In the genomic region with DNA sequence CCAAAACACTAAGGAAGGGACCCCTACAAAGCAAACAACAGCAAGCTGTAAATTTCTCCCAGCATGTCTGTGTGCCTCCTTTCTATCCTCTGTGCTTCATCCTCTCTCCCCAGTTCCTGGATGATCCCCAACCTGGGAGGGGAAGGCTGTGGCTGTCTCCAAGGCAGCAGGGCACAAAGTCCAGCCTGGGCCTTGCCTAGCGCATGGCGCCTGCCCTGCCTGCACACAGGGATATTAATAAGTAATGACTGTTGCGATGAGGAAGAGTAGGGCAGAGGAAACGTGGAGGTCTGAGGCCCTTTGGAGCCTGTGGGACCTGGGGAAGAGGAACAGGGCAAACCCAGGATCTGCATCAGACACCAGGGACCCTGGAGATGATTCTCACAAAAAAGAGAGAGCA, we compare ENCODE assay signal across 20 cellular contexts. TPM values are rescaled to one million over a fixed set of nuclear protein-coding genes. Genes with fewer than 3 reads are reported as not detected.
DNase-seq lines count a peak whose midpoint lies in the region; ATAC-seq and TF ChIP-seq lines count a peak whose summit lies in the region.
"Had no signal": no experiment of that assay in that cellular context is flagged by ENCODE, and none has a peak within 500 bp of the region (broad histone marks: within the 10 kb centered on the region; RNA-seq: fewer than 3 reads in every experiment).

No MANE protein-coding gene starts in this region.

- H3K27me3 ChIP-seq in endocrine pancreas (ENCODE audit: control insufficient read depth, insufficient read depth, low read length) (no peaks in the 10 kb centered on the region), mucosa of stomach (ENCODE audit: control insufficient read depth, insufficient read depth, low read length) (peaks cover 9% of the 10 kb centered on the region), transverse colon (peaks cover 12% of the 10 kb centered on the region), gastroesophageal sphincter (peaks cover 39% of the 10 kb centered on the region)
- H3K27me3 ChIP-seq: BE2C had no signal

- H3K9ac ChIP-seq in endocrine pancreas (ENCODE audit: control insufficient read depth, insufficient read depth, low read length), result peak overlapping the region; percentile 67
- H3K9ac ChIP-seq in mucosa of stomach (ENCODE audit: low read length), result peak overlapping the region; percentile 95
- H3K9ac ChIP-seq: parathyroid adenoma had no signal

- intact Hi-C loops in transverse colon (cut with DNase I; ENCODE audit: low total_unique reads), result no loop called here

- H3K4me1 ChIP-seq in endocrine pancreas (ENCODE audit: control insufficient read depth, insufficient read depth, low read length) (peaks cover 6% of the 10 kb centered on the region), mucosa of stomach (ENCODE audit: control insufficient read depth, insufficient read depth, low read length) (peaks cover 21% of the 10 kb centered on the region), transverse colon (peaks cover 0 to 15% (median 11%) of the 10 kb centered on the region in 4 donors), gastroesophageal sphincter (peaks cover 0 to 6% (median 0%) of the 10 kb centered on the region in 3 donors)
- H3K4me1 ChIP-seq: BE2C, parathyroid adenoma had no signal

- no peaks in the 10 kb centered on the region for H3K36me3 ChIP-seq in endocrine pancreas (ENCODE audit: control insufficient read depth, insufficient read depth, low read length)
- no peaks in the 10 kb centered on the region for H3K36me3 ChIP-seq in mucosa of stomach (ENCODE audit: control insufficient read depth, insufficient read depth, low read length)
- H3K36me3 ChIP-seq in transverse colon, result no peaks in the 10 kb centered on the region
- no peaks in the 10 kb centered on the region for H3K36me3 ChIP-seq in gastroesophageal sphincter
- H3K36me3 ChIP-seq: BE2C had no signal

- no peak for TF ChIP-seq EP300 in transverse colon (IDR thresholded peaks at IDR 0.05; ENCODE audit: low read depth)
- no peak for TF ChIP-seq EP300 in gastroesophageal sphincter (IDR thresholded peaks at IDR 0.05)

- DNase-seq in activated CD4-positive, CD25-positive, alpha-beta regulatory T cell treated with anti-CD3 and anti-CD28 coated beads, Interleukin-2, amount 50 U/mL, for 72 hours, result peak; percentile 24
- DNase-seq in transverse colon, result peak; percentile 86
- no peak for DNase-seq in activated CD4-positive, alpha-beta T cell treated with anti-CD3 and anti-CD28 coated beads for 48 hours
- no peak for DNase-seq in G401 (ENCODE audit: low spot score)
- DNase-seq: activated CD4-positive, alpha-beta memory T cell treated with anti-CD3 and anti-CD28 coated beads, Interleukin-2, amount 10 ng/mL, durations not matched to agents 7 days and 5 days; activated T-cell treated with anti-CD3 and anti-CD28 coated beads, Interleukin-2, amount 50 U/mL, for 4 hours; BE2C; foreskin fibroblast; GF-D8; left cardiac atrium; NCI-H1436; NCI-H345; T-helper 1 cell had no signal

- TF ChIP-seq POLR2A in transverse colon (IDR thresholded peaks at IDR 0.05) (peak; percentile 79), gastroesophageal sphincter (IDR thresholded peaks at IDR 0.05) (no peak)

- 65% methylated on average over 4 of the region's 4 CpGs; no CpG with 5 or more reads in 1 of the 2 donors for WGBS in transverse colon (ENCODE audit: low coverage in 1 of 2), 2 donors
- 73% methylated on average over 4 of the region's 4 CpGs; no CpG with 5 or more reads in 1 of the 2 donors for WGBS in gastroesophageal sphincter (ENCODE audit: low coverage in 1 of 2), 2 donors

- H3K27ac ChIP-seq in transverse colon, result peak overlapping the region; percentile 83 to 85 (median 84)
- H3K27ac ChIP-seq in gastroesophageal sphincter, result no peak overlapping the region
- H3K27ac ChIP-seq: parathyroid adenoma had no signal

- ATAC-seq in activated CD4-positive, CD25-positive, alpha-beta regulatory T cell treated with anti-CD3 and anti-CD28 coated beads, Interleukin-2, amount 50 U/mL, for 24 hours, result no peak
- no peak for ATAC-seq in gastroesophageal sphincter
- ATAC-seq: activated T-cell treated with anti-CD3 and anti-CD28 coated beads, Interleukin-2, amount 50 U/mL, for 4 hours; left cardiac atrium had no signal

- H3K9me3 ChIP-seq in endocrine pancreas (ENCODE audit: control insufficient read depth, low read length) (no peaks in the 10 kb centered on the region), mucosa of stomach (ENCODE audit: control insufficient read depth, low read length) (no peaks in the 10 kb centered on the region), transverse colon (no peaks in the 10 kb centered on the region), gastroesophageal sphincter (no peaks in the 10 kb centered on the region)
- H3K9me3 ChIP-seq: BE2C had no signal

- TF ChIP-seq CTCF in transverse colon (IDR thresholded peaks at IDR 0.05) (no peak), gastroesophageal sphincter (IDR thresholded peaks at IDR 0.05) (no peak)

- in situ Hi-C loops in transverse colon (cut with MboI; ENCODE audit: low pct_ligation_motif_present in 1 of 4, low pct_unique_long_range_greater_than_20kb in 1 of 4, low sequenced_read_pairs in 3 of 4), result no loop called here
- in situ Hi-C loops in G401 (cut with HindIII; ENCODE audit: low sequenced_read_pairs), result no loop called here

- H3K4me3 ChIP-seq in endocrine pancreas (ENCODE audit: control insufficient read depth, insufficient read depth, low read length) (peak overlapping the region; percentile 32), mucosa of stomach (ENCODE audit: low read length) (peak overlapping the region; percentile 94), transverse colon (peak overlapping the region in 3 of 4 donors; percentile 53 to 58 (median 55)), gastroesophageal sphincter (no peak overlapping the region)

RNA-seq across cellular contexts. Expression of gene USH1C, which starts 2.0 kb away (rescaled TPM):
- total RNA-seq in transverse colon (1,000 to 10,000 TPM in 1 of 4 donors, 100 to 1,000 TPM in 3; 110 to 1,022 (median 157) TPM), gastroesophageal sphincter (1 to 10 TPM in 1 of 4 donors, not detected in 3; 1.1 TPM)
- total RNA-seq in G401 (2014; rRNA removed; shearing (Covaris generic)), result not detected in 2 replicates
- total RNA-seq: activated CD4-positive, alpha-beta memory T cell treated with anti-CD3 and anti-CD28 coated beads, Interleukin-2, amount 10 ng/mL, durations not matched to agents 7 days and 5 days; activated T-cell treated with anti-CD3 and anti-CD28 coated beads, Interleukin-2, amount 50 U/mL, for 4 hours; astrocyte; myocyte had no signal

RNA-seq across cellular contexts. Expression of gene OTOG, which starts 4.8 kb away (rescaled TPM):
- total RNA-seq in transverse colon (not detected), gastroesophageal sphincter (not detected)
- total RNA-seq in G401 (2014; rRNA removed; shearing (Covaris generic)), result not detected in 2 replicates
- total RNA-seq: activated CD4-positive, alpha-beta memory T cell treated with anti-CD3 and anti-CD28 coated beads, Interleukin-2, amount 10 ng/mL, durations not matched to agents 7 days and 5 days; activated T-cell treated with anti-CD3 and anti-CD28 coated beads, Interleukin-2, amount 50 U/mL, for 4 hours; astrocyte; left cardiac atrium had no signal

Comparison
In these comparisons a context has a peak if more than half of its experiments do, and no peak if none do; other contexts are left out.
1. DNase-seq: peak in activated CD4-positive, CD25-positive, alpha-beta regulatory T cell treated with anti-CD3 and anti-CD28 coated beads, Interleukin-2, amount 50 U/mL, for 72 hours (single experiment) and transverse colon (single experiment); none in activated CD4-positive, alpha-beta T cell treated with anti-CD3 and anti-CD28 coated beads for 48 hours (single experiment) and G401 (single experiment).
2. H3K4me3 ChIP-seq: peak in endocrine pancreas (single experiment), mucosa of stomach (single experiment) and transverse colon (3 of 4); none in gastroesophageal sphincter (0 of 2).
3. H3K27ac ChIP-seq: peak in transverse colon (4 of 4); none in gastroesophageal sphincter (0 of 4).
4. RNA of gene USH1C, which starts 2.0 kb away (total RNA-seq): 110 to 1,022 TPM in transverse colon; 1.1 TPM in gastroesophageal sphincter and not detected in G401; every median in the first group is over 10 times any median in the second.